Comparison of ENCODE assay signal across 1 cellular context in genomic region chr10:92291921-92292860, GRCh38.
TF ChIP-seq lines count a peak whose summit lies in the region.

No MANE protein-coding gene starts in this region.

TF ChIP-seq in WTC11, 78 proteins besides CTCF, POLR2A, EP300 and RAD21 (continued from another document):
- no peak for TF ChIP-seq ZNF281 (CRISPR knock-in tag; IDR thresholded peaks at IDR 0.05)
- no peak for TF ChIP-seq ERG (CRISPR knock-in tag; IDR thresholded peaks at IDR 0.05)
- no peak for TF ChIP-seq RELA (CRISPR knock-in tag; IDR thresholded peaks at IDR 0.05; ENCODE audit: borderline replicate concordance)
